20 cellular contexts compared by ENCODE assay signal in genomic region chr11:28520291-28520690, GRCh38.
DNase-seq lines count a peak whose midpoint lies in the region; ATAC-seq, FAIRE-seq and TF ChIP-seq lines count a peak whose summit lies in the region.
"Had no signal": no experiment of that assay in that cellular context is flagged by ENCODE, and none has a peak within 500 bp of the region (broad histone marks: within the 10 kb centered on the region; RNA-seq: fewer than 3 reads in every experiment).

No MANE protein-coding gene starts in this region.

- H3K27me3 ChIP-seq in RWPE2 (ENCODE audit: insufficient read depth, poor library complexity, severe bottlenecking) (no peaks in the 10 kb centered on the region), mammary epithelial cell (ENCODE audit: insufficient read depth, low read length) (no peaks in the 10 kb centered on the region), osteoblast (ENCODE audit: insufficient read depth, low read length) (no peaks in the 10 kb centered on the region), stomach (no peaks in the 10 kb centered on the region), small intestine (ENCODE audit: control insufficient read depth in 2 of 2, insufficient read depth in 2 of 2, low read length in 2 of 2) (no peaks in the 10 kb centered on the region)
- H3K27me3 ChIP-seq: BE2C had no signal

- H3K4me2 ChIP-seq in mammary epithelial cell (ENCODE audit: insufficient read depth, low read depth, low read length), result no peak overlapping the region
- no peak overlapping the region for H3K4me2 ChIP-seq in osteoblast (ENCODE audit: insufficient read depth, low read length)

- dilution Hi-C loops in mammary epithelial cell (cut with HindIII; ENCODE audit: low sequenced_read_pairs), result no loop called here

- in situ Hi-C loops in mammary epithelial cell (cut with MboI; ENCODE audit: low sequenced_read_pairs in 2 of 2), result no loop called here

- no peak for TF ChIP-seq POLR2A in stomach (IDR thresholded peaks at IDR 0.05)

- H3K79me2 ChIP-seq in mammary epithelial cell (ENCODE audit: insufficient read depth, low read length) (no peaks in the 10 kb centered on the region), osteoblast (ENCODE audit: insufficient read depth, low read length) (no peaks in the 10 kb centered on the region)

- H3K36me3 ChIP-seq in RWPE2 (ENCODE audit: low read depth), result no peaks in the 10 kb centered on the region
- no peaks in the 10 kb centered on the region for H3K36me3 ChIP-seq in mammary epithelial cell (ENCODE audit: insufficient read depth, low read length)
- H3K36me3 ChIP-seq in osteoblast (ENCODE audit: insufficient read depth, low read length), result no peaks in the 10 kb centered on the region
- H3K36me3 ChIP-seq in stomach, result no peaks in the 10 kb centered on the region
- no peaks in the 10 kb centered on the region for H3K36me3 ChIP-seq in small intestine (ENCODE audit: control insufficient read depth in 2 of 2, insufficient read depth in 2 of 2, low read length in 2 of 2)
- H3K36me3 ChIP-seq: BE2C, HAP-1 had no signal

- DNase-seq in RWPE2 (ENCODE audit: low spot score), result no peak
- DNase-seq in mammary epithelial cell, result no peak
- DNase-seq in osteoblast (ENCODE audit: insufficient read length, low spot score, missing footprints), result peak; percentile 30
- no peak for DNase-seq in CD14-positive monocyte (ENCODE audit: low spot score)
- DNase-seq in stomach, result no peak
- no peak for DNase-seq in stimulated activated naive CD4-positive, alpha-beta T cell (lab: John Stamatoyannopoulos, UW)
- DNase-seq in small intestine, result no peak
- DNase-seq: ACHN; BE2C; C1 segment of cervical spinal cord; Caco-2; CD4-positive, alpha-beta T cell; GM23248 had no signal

- TF ChIP-seq CTCF in RWPE2 (IDR thresholded peaks at IDR 0.05; ENCODE audit: poor library complexity, severe bottlenecking) (no peak), mammary epithelial cell (conservative IDR thresholded peaks at IDR 0.05 in 1 of 2, IDR thresholded peaks at IDR 0.05 in 1 of 2; ENCODE audit: extremely low read depth in 1 of 2, insufficient read depth in 1 of 2, low read depth in 1 of 2, low read length in 2 of 2) (no peak), osteoblast (IDR thresholded peaks at IDR 0.05; ENCODE audit: extremely low read depth, low read depth, low read length) (no peak), CD14-positive monocyte (IDR thresholded peaks at IDR 0.05) (no peak), stomach (IDR thresholded peaks at IDR 0.05) (no peak)

- no peaks in the 10 kb centered on the region for H3K4me1 Mint-ChIP-seq in CD14-positive monocyte

- no peaks in the 10 kb centered on the region for H3K27me3 Mint-ChIP-seq in CD14-positive monocyte (ENCODE audit: low read depth in 3 of 3)
- H3K27me3 Mint-ChIP-seq: CD4-positive, alpha-beta T cell had no signal

- WGBS in mammary epithelial cell (ENCODE audit: low coverage, missing lambda C conversion rate), result 73% methylated on average over 1 of the region's 1 CpG
- WGBS in stomach, 5 donors, result 64 to 82% (median 77%) methylated on average over 1 of the region's 1 CpG
- 59 to 86% (median 86%) methylated on average over 1 of the region's 1 CpG for WGBS in small intestine, 3 donors

- no peak for TF ChIP-seq EP300 in stomach (IDR thresholded peaks at IDR 0.05)

- H3K27ac ChIP-seq in RWPE2 (ENCODE audit: poor library complexity, severe bottlenecking) (peak overlapping the region; percentile 13), mammary epithelial cell (ENCODE audit: insufficient read depth, low read depth, low read length) (no peak overlapping the region), osteoblast (ENCODE audit: low read depth, low read length) (no peak overlapping the region), stomach (no peak overlapping the region), small intestine (ENCODE audit: low read depth in 1 of 2, low read length in 1 of 2) (no peak overlapping the region)
- H3K27ac ChIP-seq: GM23248, HL-60 had no signal

- no TSS peak for BruUV-seq in mammary epithelial cell (replicated peaks; lab: Mats Ljungman, UMichigan)

- H3K4me3 ChIP-seq in RWPE2 (ENCODE audit: severe bottlenecking), result no peak overlapping the region
- H3K4me3 ChIP-seq in mammary epithelial cell (replicated peaks in 1 of 3; ENCODE audit: insufficient read depth in 1 of 3, low read depth in 2 of 3, low read length in 3 of 3), result no peak overlapping the region
- no peak overlapping the region for H3K4me3 ChIP-seq in osteoblast (ENCODE audit: insufficient read depth, low read length)
- no peak overlapping the region for H3K4me3 ChIP-seq in stomach
- H3K4me3 ChIP-seq in small intestine (ENCODE audit: low read depth in 1 of 2, low read length in 2 of 2), result no peak overlapping the region
- H3K4me3 ChIP-seq: GM23248, HAP-1 had no signal

- peaks cover 8 to 18% (median 12%) of the 10 kb centered on the region in 7 donors for H3K9me3 Mint-ChIP-seq in CD14-positive monocyte

- H3K9me3 ChIP-seq in RWPE2 (ENCODE audit: severe bottlenecking) (no peaks in the 10 kb centered on the region), mammary epithelial cell (replicated peaks; ENCODE audit: insufficient read depth, low read length) (no peaks in the 10 kb centered on the region), osteoblast (ENCODE audit: low read depth, low read length) (peaks cover 3% of the 10 kb centered on the region), stomach (peaks cover 0 to 10% (median 5%) of the 10 kb centered on the region in 4 donors), small intestine (ENCODE audit: control insufficient read depth, low read depth) (no peaks in the 10 kb centered on the region)
- H3K9me3 ChIP-seq: BE2C, Caco-2, HAP-1 had no signal

- no peaks in the 10 kb centered on the region for H3K36me3 Mint-ChIP-seq in CD14-positive monocyte

- no peak overlapping the region for H3K4me3 Mint-ChIP-seq in CD14-positive monocyte
- H3K4me3 Mint-ChIP-seq: CD4-positive, alpha-beta T cell had no signal

- CTCF ChIA-PET in mammary epithelial cell (lab: Charles Lee; ENCODE audit: low non-redundant PET), result no interaction called here

- intact Hi-C loops in mammary epithelial cell (cut with micrococcal nuclease), result no loop called here
- intact Hi-C loops in CD14-positive monocyte (cut with micrococcal nuclease), result no loop called here
- intact Hi-C loops in stomach (cut with DNase I; ENCODE audit: low total_unique reads), result no loop called here

- H4K20me1 ChIP-seq in mammary epithelial cell (ENCODE audit: insufficient read depth, low read length) (no peaks in the 10 kb centered on the region), osteoblast (ENCODE audit: insufficient read depth, low read length) (no peaks in the 10 kb centered on the region)

- ATAC-seq in RWPE2 (ENCODE audit: low read depth), result no peak

- H2AFZ ChIP-seq in mammary epithelial cell (ENCODE audit: low read depth, low read length) (peak overlapping the region; percentile 3), osteoblast (ENCODE audit: low read length) (no peak overlapping the region)
- H2AFZ ChIP-seq: GM23248 had no signal

- no peak for FAIRE-seq in small intestine (lab: Jason Lieb, UNC)
- FAIRE-seq: A204.1, D721Med, G401.6, GM12891, GM19239 had no signal

- H3K27ac Mint-ChIP-seq in CD14-positive monocyte, result no peak overlapping the region
- H3K27ac Mint-ChIP-seq: CD4-positive, alpha-beta T cell had no signal

- peaks cover 10% of the 10 kb centered on the region for H3K4me1 ChIP-seq in RWPE2 (ENCODE audit: insufficient read depth, poor library complexity, severe bottlenecking)
- peaks cover 9% of the 10 kb centered on the region for H3K4me1 ChIP-seq in mammary epithelial cell (ENCODE audit: insufficient read depth, low read length)
- no peaks in the 10 kb centered on the region for H3K4me1 ChIP-seq in osteoblast (ENCODE audit: insufficient read depth, low read length)
- H3K4me1 ChIP-seq in stomach, result no peaks in the 10 kb centered on the region
- H3K4me1 ChIP-seq in small intestine (ENCODE audit: control insufficient read depth in 2 of 2, insufficient read depth in 1 of 2, low read depth in 1 of 2, low read length in 1 of 2), result no peaks in the 10 kb centered on the region
- H3K4me1 ChIP-seq: BE2C, Caco-2, HAP-1 had no signal

- no peak overlapping the region for H3K9ac ChIP-seq in mammary epithelial cell (ENCODE audit: insufficient read depth, low read length)
- H3K9ac ChIP-seq: GM23248 had no signal
